ENCODE assay signal across 1 cellular context in the genomic region with DNA sequence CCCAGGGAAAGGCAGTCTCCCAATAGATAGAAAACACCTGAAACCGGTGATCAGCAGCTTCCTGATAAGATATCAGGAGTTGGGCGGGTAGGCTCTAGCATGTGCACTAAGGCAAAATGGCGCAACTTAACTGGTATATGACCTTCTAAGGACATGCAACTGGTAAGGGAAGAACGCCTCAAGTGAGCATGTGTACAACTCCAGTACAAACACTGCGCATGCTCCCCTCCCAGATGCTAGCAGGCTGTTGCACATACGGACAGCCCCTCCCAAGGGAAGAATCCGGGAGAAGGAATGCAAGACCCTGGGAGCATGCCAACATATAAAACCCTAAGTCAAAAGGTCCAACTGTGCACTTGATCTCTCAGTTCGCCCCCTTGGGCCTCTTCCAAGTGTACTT.
TF ChIP-seq lines count a peak whose summit lies in the region.

No MANE protein-coding gene starts in this region.

TF ChIP-seq in K562, 482 proteins besides CTCF, POLR2A, EP300 and RAD21 (continued from another document):
- TF ChIP-seq IRF9 (tag; IDR thresholded peaks at IDR 0.05) (no peak), RB1 (IDR thresholded peaks at IDR 0.05; ENCODE audit: low read depth) (no peak)
TF ChIP-seq in K562: peak in this region for 5.
